36 cellular contexts compared by ENCODE assay signal in genomic region chr1:155919801-155920200, GRCh38. TPM values are rescaled to one million over a fixed set of nuclear protein-coding genes. Genes with fewer than 3 reads are reported as not detected.
"Had no signal": no experiment of that assay in that cellular context is flagged by ENCODE, and none has a peak within 500 bp of the region (broad histone marks: within the 10 kb centered on the region; RNA-seq: fewer than 3 reads in every experiment).

No MANE protein-coding gene starts in this region.

- H3K9me3 ChIP-seq: esophagus muscularis mucosa, gastroesophageal sphincter, heart left ventricle, ovary, psoas muscle, testis, tibial artery had no signal

- DNase-seq: dermis blood vessel endothelial cell; effector memory CD4-positive, alpha-beta T cell; foreskin keratinocyte; heart left ventricle; kidney; natural killer cell; occipital lobe; ovary; posterior cingulate gyrus; psoas muscle; right cardiac atrium; stimulated activated CD4-positive, alpha-beta T cell treated with anti-CD3 and anti-CD28 coated beads, Interleukin-12 subunit alpha, Interleukin-12 subunit beta, amount 100 ng/mL, for 4 hours; stimulated activated CD4-positive, alpha-beta T cell treated with anti-CD3 and anti-CD28 coated beads, Interleukin-1b, Interleukin-23, amount 100 ng/mL, for 48 hours; stimulated activated CD4-positive, alpha-beta T cell treated with anti-CD3 and anti-CD28 coated beads, Interleukin-4, amount 100 ng/mL, for 1 hour; stimulated activated CD8-positive, alpha-beta memory T cell treated with anti-CD3 and anti-CD28 coated beads, Interleukin-4, amount 100 ng/mL, for 48 hours; stimulated activated naive CD4-positive, alpha-beta T cell; substantia nigra; testis; tibial artery had no signal

- H2AFZ ChIP-seq: hepatocyte had no signal

- H3K27ac ChIP-seq: coronary artery, esophagus muscularis mucosa, foreskin keratinocyte, gastroesophageal sphincter, heart left ventricle, hepatocyte, ovary, psoas muscle, skin epidermis, testis, tibial artery had no signal

- H3K27ac Mint-ChIP-seq: memory B cell, natural killer cell, type B pancreatic cell had no signal

- ATAC-seq: foreskin keratinocyte, gastroesophageal sphincter, heart left ventricle, left lobe of liver, natural killer cell, psoas muscle, right cardiac atrium had no signal

- H3K4me3 Mint-ChIP-seq: memory B cell, natural killer cell, type B pancreatic cell had no signal

- H3K27me3 Mint-ChIP-seq: memory B cell, type B pancreatic cell had no signal

- H3K4me2 ChIP-seq: hepatocyte had no signal

- H3K36me3 ChIP-seq: ovary had no signal

- FAIRE-seq: endothelial cell of umbilical vein, kidney, urothelium cell line had no signal

- H3K4me1 ChIP-seq: foreskin keratinocyte, heart left ventricle, psoas muscle, testis had no signal

- H3K4me3 ChIP-seq: coronary artery, esophagus muscularis mucosa, gastroesophageal sphincter, heart left ventricle, hepatocyte, lung, ovary, psoas muscle, skin epidermis, testis, tibial artery had no signal

- H3K9me3 Mint-ChIP-seq: memory B cell, natural killer cell, type B pancreatic cell had no signal

- H3K27me3 ChIP-seq: esophagus muscularis mucosa, foreskin keratinocyte, gastroesophageal sphincter, heart left ventricle, hepatocyte, ovary, testis, tibial artery had no signal

RNA-seq across cellular contexts. Expression of gene RXFP4, which starts 21.6 kb away (rescaled TPM):
- total RNA-seq: dermis blood vessel endothelial cell, endothelial cell of umbilical vein, epithelial cell of proximal tubule, esophagus muscularis mucosa, fibroblast of lung, foreskin keratinocyte, heart left ventricle, kidney, left lobe of liver, liver, lung, mononuclear cell, natural killer cell, occipital lobe, ovary, psoas muscle, renal cortical epithelial cell, right cardiac atrium had no signal
- polyA plus RNA-seq: endothelial cell of umbilical vein, fibroblast of lung, foreskin keratinocyte, hepatocyte, liver, neural cell, ovary, psoas muscle, right cardiac atrium had no signal
